26 cellular contexts compared by ENCODE assay signal in the genomic region with DNA sequence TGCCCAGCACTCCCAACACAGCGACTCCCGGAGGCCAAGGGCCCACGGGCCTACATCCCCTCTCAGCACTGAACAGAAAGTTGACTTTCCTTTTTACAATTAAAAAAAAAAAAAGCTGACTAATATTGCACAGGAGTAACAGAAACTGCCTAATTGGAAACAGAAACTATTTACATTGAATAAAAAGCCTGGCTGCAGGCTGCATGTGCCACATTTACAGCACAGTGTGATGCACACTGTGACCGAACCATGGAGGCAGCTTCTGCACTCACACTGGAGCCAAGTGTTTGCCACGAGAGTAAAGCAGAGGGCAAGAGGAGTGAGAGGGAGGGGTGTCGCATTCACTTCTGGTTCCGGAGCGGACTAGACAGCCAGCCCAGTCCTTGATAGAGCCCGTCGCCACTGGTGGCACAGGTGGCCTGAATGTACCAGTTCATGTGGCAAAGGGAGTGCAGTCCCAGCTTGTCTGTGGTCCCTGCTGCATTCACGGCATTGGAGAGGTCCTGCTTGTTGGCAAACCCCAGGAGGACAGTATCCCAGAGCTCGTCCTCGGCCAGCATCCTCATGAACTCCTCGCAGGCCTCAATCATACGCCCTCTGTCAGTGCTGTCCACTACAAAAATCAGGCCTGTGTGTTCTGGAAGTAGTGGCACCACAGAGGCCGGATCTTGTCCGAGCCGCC. TPM values are rescaled to one million over a fixed set of nuclear protein-coding genes. Genes with fewer than 3 reads are reported as not detected.
A peak's percentile ranks its signal among the peaks of the same experiment; 100 is the strongest.
DNase-seq lines count a peak whose midpoint lies in the region; ATAC-seq and TF ChIP-seq lines count a peak whose summit lies in the region.
"Had no signal": no experiment of that assay in that cellular context is flagged by ENCODE, and none has a peak within 500 bp of the region (broad histone marks: within the 10 kb centered on the region; RNA-seq: fewer than 3 reads in every experiment).

No MANE protein-coding gene starts in this region.

- DNase-seq in activated T-cell treated with anti-CD3 and anti-CD28 coated beads, Interleukin-2, amount 50 U/mL, for 4 hours = no peak
- no peak for DNase-seq in activated T-cell treated with anti-CD3 and anti-CD28 coated beads, Interleukin-2, amount 50 U/mL, for 48 hours
- DNase-seq in SK-N-MC (ENCODE audit: low read depth, low spot score) = no peak
- DNase-seq in right lobe of liver = no peak
- no peak for DNase-seq in stimulated activated effector memory CD8-positive, alpha-beta T cell treated with anti-CD3 and anti-CD28 coated beads, Interleukin-12 subunit alpha, Interleukin-12 subunit beta, amount 100 ng/mL, for 72 hours (ENCODE audit: low spot score in 2 of 2)
- no peak for DNase-seq in chondrocyte (ENCODE audit: low spot score)
- DNase-seq in DMS79 treated with DMSO at 0.1 percent for 48 hours (lab: John Stamatoyannopoulos, UW) = no peak
- no peak for DNase-seq in dermis blood vessel endothelial cell
- DNase-seq: activated B cell treated with CpG ODN at 0.5 μM for 24 hours; endodermal cell; esophagus squamous epithelium; HCEC 1CT; MG63; naive thymus-derived CD4-positive, alpha-beta T cell; NCI-H1417 treated with DMSO at 0.1 percent for 48 hours; NCI-H2171; NCI-H526; sigmoid colon; stimulated activated CD8-positive, alpha-beta memory T cell treated with anti-CD3 and anti-CD28 coated beads, Interleukin-4, amount 100 ng/mL, for 48 hours had no signal

- peak overlapping the region; percentile 6 for H3K27ac Mint-ChIP-seq in stimulated activated effector memory CD8-positive, alpha-beta T cell treated with anti-CD3 and anti-CD28 coated beads, Interleukin-12 subunit alpha, Interleukin-12 subunit beta, amount 100 ng/mL, for 72 hours
- no peak overlapping the region for H3K27ac Mint-ChIP-seq in chondrocyte (ENCODE audit: unreplicated experiment)
- H3K27ac Mint-ChIP-seq: endodermal cell had no signal

- H3K9me3 ChIP-seq in SK-N-MC (ENCODE audit: low read depth, low read length) (no peaks in the 10 kb centered on the region), right lobe of liver (no peaks in the 10 kb centered on the region)
- H3K9me3 ChIP-seq: A549, BLaER1, esophagus squamous epithelium, MG63, sigmoid colon had no signal

- WGBS in right lobe of liver (ENCODE audit: insufficient coverage, low coverage, low lambda C conversion rate, missing lambda C conversion rate) = 88% methylated on average over 10 of the region's 18 CpGs

- no peaks in the 10 kb centered on the region for H3K9me3 Mint-ChIP-seq in activated T-cell treated with anti-CD3 and anti-CD28 coated beads, Interleukin-2, amount 50 U/mL, for 4 hours
- no peaks in the 10 kb centered on the region for H3K9me3 Mint-ChIP-seq in stimulated activated effector memory CD8-positive, alpha-beta T cell treated with anti-CD3 and anti-CD28 coated beads, Interleukin-12 subunit alpha, Interleukin-12 subunit beta, amount 100 ng/mL, for 72 hours
- H3K9me3 Mint-ChIP-seq in chondrocyte (ENCODE audit: low read depth) = no peaks in the 10 kb centered on the region
- H3K9me3 Mint-ChIP-seq: activated B cell treated with CpG ODN at 0.5 μM for 24 hours; activated naive CD4-positive, alpha-beta T cell treated with anti-CD3 and anti-CD28 coated beads, Interleukin-2, amount 50 U/mL, for 24 hours; endodermal cell; naive thymus-derived CD4-positive, alpha-beta T cell had no signal

- H3K27me3 ChIP-seq in right lobe of liver = no peaks in the 10 kb centered on the region
- H3K27me3 ChIP-seq: BLaER1, esophagus squamous epithelium, MG63, sigmoid colon had no signal

- ATAC-seq in activated T-cell treated with anti-CD3 and anti-CD28 coated beads, Interleukin-2, amount 50 U/mL, for 4 hours = peak; percentile 60 to 67
- peak; percentile 3 to 34 (median 21) for ATAC-seq in right lobe of liver
- no peak for ATAC-seq in stimulated activated effector memory CD8-positive, alpha-beta T cell treated with anti-CD3 and anti-CD28 coated beads, Interleukin-12 subunit alpha, Interleukin-12 subunit beta, amount 100 ng/mL, for 72 hours
- ATAC-seq: A549; naive thymus-derived CD4-positive, alpha-beta T cell; SK-N-SH treated with all-trans-retinoic acid at 6 μM for 48 hours had no signal

- TF ChIP-seq CTCF in right lobe of liver (IDR thresholded peaks at IDR 0.05) (no peak), chondrocyte (IDR thresholded peaks at IDR 0.05) (no peak)

- intact Hi-C loops in right lobe of liver (cut with DNase I) = no loop called here

- H3K4me3 Mint-ChIP-seq in activated T-cell treated with anti-CD3 and anti-CD28 coated beads, Interleukin-2, amount 50 U/mL, for 4 hours = no peak overlapping the region
- H3K4me3 Mint-ChIP-seq in stimulated activated effector memory CD8-positive, alpha-beta T cell treated with anti-CD3 and anti-CD28 coated beads, Interleukin-12 subunit alpha, Interleukin-12 subunit beta, amount 100 ng/mL, for 72 hours = no peak overlapping the region
- no peak overlapping the region for H3K4me3 Mint-ChIP-seq in chondrocyte (ENCODE audit: unreplicated experiment)
- H3K4me3 Mint-ChIP-seq: activated B cell treated with CpG ODN at 0.5 μM for 24 hours; activated naive CD4-positive, alpha-beta T cell treated with anti-CD3 and anti-CD28 coated beads, Interleukin-2, amount 50 U/mL, for 24 hours; endodermal cell; naive thymus-derived CD4-positive, alpha-beta T cell had no signal

- H3K9ac ChIP-seq in SK-N-MC (ENCODE audit: insufficient read length) = peak overlapping the region; percentile 52
- H3K9ac ChIP-seq: BLaER1, parathyroid adenoma had no signal

- peak overlapping the region; percentile 58 for H3K4me3 ChIP-seq in SK-N-MC
- H3K4me3 ChIP-seq in right lobe of liver = no peak overlapping the region
- H3K4me3 ChIP-seq: A549, BLaER1, esophagus squamous epithelium, lung, MG63, sigmoid colon had no signal

- peaks cover 8% of the 10 kb centered on the region for H3K36me3 Mint-ChIP-seq in activated T-cell treated with anti-CD3 and anti-CD28 coated beads, Interleukin-2, amount 50 U/mL, for 4 hours (ENCODE audit: insufficient read depth)
- no peaks in the 10 kb centered on the region for H3K36me3 Mint-ChIP-seq in stimulated activated effector memory CD8-positive, alpha-beta T cell treated with anti-CD3 and anti-CD28 coated beads, Interleukin-12 subunit alpha, Interleukin-12 subunit beta, amount 100 ng/mL, for 72 hours
- H3K36me3 Mint-ChIP-seq in chondrocyte (ENCODE audit: low read depth) = no peaks in the 10 kb centered on the region

- peaks cover 0 to 38% (median 11%) of the 10 kb centered on the region in 4 donors for H3K4me1 ChIP-seq in right lobe of liver

- H3K27me3 Mint-ChIP-seq in activated T-cell treated with anti-CD3 and anti-CD28 coated beads, Interleukin-2, amount 50 U/mL, for 4 hours (ENCODE audit: low read depth) = no peaks in the 10 kb centered on the region
- H3K27me3 Mint-ChIP-seq in chondrocyte (ENCODE audit: low read depth) = no peaks in the 10 kb centered on the region
- H3K27me3 Mint-ChIP-seq: activated B cell treated with CpG ODN at 0.5 μM for 24 hours; activated naive CD4-positive, alpha-beta T cell treated with anti-CD3 and anti-CD28 coated beads, Interleukin-2, amount 50 U/mL, for 24 hours; naive thymus-derived CD4-positive, alpha-beta T cell had no signal

- H3K4me1 Mint-ChIP-seq in activated T-cell treated with anti-CD3 and anti-CD28 coated beads, Interleukin-2, amount 50 U/mL, for 4 hours (ENCODE audit: low read depth) = peaks cover 50% of the 10 kb centered on the region
- H3K4me1 Mint-ChIP-seq in stimulated activated effector memory CD8-positive, alpha-beta T cell treated with anti-CD3 and anti-CD28 coated beads, Interleukin-12 subunit alpha, Interleukin-12 subunit beta, amount 100 ng/mL, for 72 hours = peaks cover 50% of the 10 kb centered on the region
- peaks cover 37% of the 10 kb centered on the region for H3K4me1 Mint-ChIP-seq in chondrocyte (ENCODE audit: low read depth)

- no peak for TF ChIP-seq POLR2A in right lobe of liver (IDR thresholded peaks at IDR 0.05)

- H3K27ac ChIP-seq in SK-N-MC (peak overlapping the region; percentile 90), right lobe of liver (peak overlapping the region in 2 of 3 donors; percentile 44 to 51)
- H3K27ac ChIP-seq: A549, BLaER1, esophagus squamous epithelium, parathyroid adenoma, RWPE1, sigmoid colon had no signal

- H3K36me3 ChIP-seq in SK-N-MC (ENCODE audit: insufficient read depth, low read length) (no peaks in the 10 kb centered on the region), right lobe of liver (no peaks in the 10 kb centered on the region)
- H3K36me3 ChIP-seq: MG63, sigmoid colon had no signal

RNA-seq across cellular contexts. Expression of a gene that starts 59.2 kb away (rescaled TPM):
- total RNA-seq in activated T-cell treated with anti-CD3 and anti-CD28 coated beads, Interleukin-2, amount 50 U/mL, for 4 hours = 10 to 100 TPM; 21.6 to 28.0 (median 22.8) TPM
- total RNA-seq in right lobe of liver (10 to 100 TPM; 10.7 to 26.6 (median 16.9) TPM), chondrocyte (45.7 to 53.6 TPM (median 51.3 TPM) in 3 replicates), dermis blood vessel endothelial cell (5.6 and 7.5 TPM in 2 replicates)
